ENCODE assay signal across 1 cellular context in the genomic region with DNA sequence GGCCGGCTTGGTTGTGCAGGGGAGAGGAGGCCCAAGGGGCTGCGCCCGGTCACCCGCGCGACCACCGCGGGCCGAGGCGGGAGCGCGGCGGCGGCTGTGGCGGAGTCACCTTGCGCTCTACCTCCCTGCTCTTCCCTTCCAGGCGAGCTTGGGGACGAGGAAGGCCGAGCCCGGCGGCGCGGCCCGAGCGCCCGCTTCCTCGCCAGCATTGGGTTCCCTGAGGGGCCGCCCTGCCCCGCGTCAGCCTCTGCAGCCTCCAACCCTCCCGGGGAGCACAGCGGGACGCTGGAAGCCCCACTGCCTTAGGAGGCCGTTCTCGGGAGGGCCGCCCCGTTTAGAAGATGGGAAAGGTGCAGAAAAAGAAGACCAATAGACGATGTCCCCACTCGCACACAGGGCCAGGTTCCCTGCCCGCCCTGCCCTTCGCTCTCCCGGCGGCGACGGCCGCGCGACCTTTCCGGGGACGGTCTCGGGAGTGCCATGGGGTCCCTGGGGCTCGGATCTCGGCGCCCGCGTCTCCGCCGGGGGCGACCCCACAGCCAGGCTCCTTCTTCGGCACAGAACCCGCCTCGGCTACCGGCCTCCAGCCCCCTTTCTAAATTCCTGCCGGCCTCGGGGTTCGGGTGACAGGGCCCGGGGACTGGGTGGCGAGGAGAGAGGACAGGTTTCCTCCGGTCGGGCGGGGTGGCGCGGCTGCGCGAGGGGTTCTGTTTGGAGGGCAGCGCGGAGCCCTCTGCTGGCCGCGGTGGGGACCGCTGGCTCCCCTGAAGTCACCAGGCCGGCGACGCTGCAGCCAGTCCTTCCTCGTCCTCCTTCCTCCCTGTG.
A peak's percentile ranks its signal among the peaks of the same experiment; 100 is the strongest.
TF ChIP-seq lines count a peak whose summit lies in the region.

No MANE protein-coding gene starts in this region.

TF ChIP-seq in HepG2, 621 proteins besides CTCF, POLR2A, EP300 and RAD21 (continued from another document and continues in another):
- TF ChIP-seq, protein P1, sequence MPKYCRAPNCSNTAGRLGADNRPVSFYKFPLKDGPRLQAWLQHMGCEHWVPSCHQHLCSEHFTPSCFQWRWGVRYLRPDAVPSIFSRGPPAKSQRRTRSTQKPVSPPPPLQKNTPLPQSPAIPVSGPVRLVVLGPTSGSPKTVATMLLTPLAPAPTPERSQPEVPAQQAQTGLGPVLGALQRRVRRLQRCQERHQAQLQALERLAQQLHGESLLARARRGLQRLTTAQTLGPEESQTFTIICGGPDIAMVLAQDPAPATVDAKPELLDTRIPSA (CRISPR knock-in tag; IDR thresholded peaks at IDR 0.05; ENCODE audit: borderline replicate concordance), result no peak
- TF ChIP-seq MXD4 (CRISPR knock-in tag; IDR thresholded peaks at IDR 0.05) (peak; percentile 38; the same call in 1 of the 2 replicates), ZNF362 (CRISPR knock-in tag; IDR thresholded peaks at IDR 0.05; ENCODE audit: borderline replicate concordance) (peak; percentile 58; the same call in 1 of the 2 replicates), NFE2L1 (CRISPR knock-in tag; IDR thresholded peaks at IDR 0.05; ENCODE audit: borderline replicate concordance) (peak; percentile 85; the same call in 1 of the 2 replicates), THAP9 (CRISPR knock-in tag; IDR thresholded peaks at IDR 0.05; ENCODE audit: borderline replicate concordance) (peak; percentile 71; the same call in 1 of the 2 replicates), ZNF281 (CRISPR knock-in tag; IDR thresholded peaks at IDR 0.05; ENCODE audit: borderline replicate concordance) (peak; percentile 8; the same call in 1 of the 2 replicates), ATM (IDR thresholded peaks at IDR 0.05; ENCODE audit: borderline replicate concordance) (no peak), DR1 (CRISPR knock-in tag; IDR thresholded peaks at IDR 0.05) (peak; percentile 43; the same call in 1 of the 2 replicates), ZNF136 (CRISPR knock-in tag; IDR thresholded peaks at IDR 0.05; ENCODE audit: low read depth) (peak; percentile 60; the same call in 1 of the 2 replicates), NFYC (CRISPR knock-in tag; IDR thresholded peaks at IDR 0.05) (no peak), ATF5 (CRISPR knock-in tag; IDR thresholded peaks at IDR 0.05; ENCODE audit: low read depth) (0 out of 2 replicates have a peak, but pooled peaks have one; percentile 27), KLF9 (CRISPR knock-in tag; IDR thresholded peaks at IDR 0.05; ENCODE audit: low read depth) (no peak), KDM5A (IDR thresholded peaks at IDR 0.05; ENCODE audit: borderline replicate concordance, low read length) (peak; percentile 47; the same call in 1 of the 2 replicates), CEBPG (CRISPR knock-in tag; IDR thresholded peaks at IDR 0.05) (0 out of 2 replicates have a peak, but pooled peaks have one; percentile 23), HDAC1 (CRISPR knock-in tag; IDR thresholded peaks at IDR 0.05) (peak; percentile 84), ZNF607 (CRISPR knock-in tag; IDR thresholded peaks at IDR 0.05; ENCODE audit: borderline replicate concordance) (no peak), XBP1 (CRISPR knock-in tag; IDR thresholded peaks at IDR 0.05) (no peak), ZNF142 (CRISPR knock-in tag; IDR thresholded peaks at IDR 0.05) (peak; percentile 94), PHF21A (CRISPR knock-in tag; IDR thresholded peaks at IDR 0.05) (peak; percentile 73; the same call in 1 of the 2 replicates), SAP130 (CRISPR knock-in tag; IDR thresholded peaks at IDR 0.05; ENCODE audit: low read depth) (peak; percentile 74), CHD2 (IDR thresholded peaks at IDR 0.05; ENCODE audit: low read depth, low read length) (no peak), ZNF564 (CRISPR knock-in tag; IDR thresholded peaks at IDR 0.05) (no peak), ZNF354B (CRISPR knock-in tag; IDR thresholded peaks at IDR 0.05) (peak; percentile 14; the same call in 1 of the 2 replicates), KAT8 (CRISPR knock-in tag; IDR thresholded peaks at IDR 0.05) (peak; percentile 84; the same call in 1 of the 2 replicates), JARID2 (CRISPR knock-in tag; IDR thresholded peaks at IDR 0.05; ENCODE audit: insufficient replicate concordance) (peak; percentile 47), BHLHE40 (IDR thresholded peaks at IDR 0.05; ENCODE audit: low read length) (no peak), ZNF605 (CRISPR knock-in tag; IDR thresholded peaks at IDR 0.05) (peak; percentile 82), NRL (CRISPR knock-in tag; IDR thresholded peaks at IDR 0.05; ENCODE audit: borderline replicate concordance) (peak; percentile 94), ZFYVE20 (CRISPR knock-in tag; IDR thresholded peaks at IDR 0.05; ENCODE audit: borderline replicate concordance, low read depth) (no peak), NPAS2 (CRISPR knock-in tag; IDR thresholded peaks at IDR 0.05; ENCODE audit: borderline replicate concordance) (no peak)
- TF ChIP-seq, protein P2, sequence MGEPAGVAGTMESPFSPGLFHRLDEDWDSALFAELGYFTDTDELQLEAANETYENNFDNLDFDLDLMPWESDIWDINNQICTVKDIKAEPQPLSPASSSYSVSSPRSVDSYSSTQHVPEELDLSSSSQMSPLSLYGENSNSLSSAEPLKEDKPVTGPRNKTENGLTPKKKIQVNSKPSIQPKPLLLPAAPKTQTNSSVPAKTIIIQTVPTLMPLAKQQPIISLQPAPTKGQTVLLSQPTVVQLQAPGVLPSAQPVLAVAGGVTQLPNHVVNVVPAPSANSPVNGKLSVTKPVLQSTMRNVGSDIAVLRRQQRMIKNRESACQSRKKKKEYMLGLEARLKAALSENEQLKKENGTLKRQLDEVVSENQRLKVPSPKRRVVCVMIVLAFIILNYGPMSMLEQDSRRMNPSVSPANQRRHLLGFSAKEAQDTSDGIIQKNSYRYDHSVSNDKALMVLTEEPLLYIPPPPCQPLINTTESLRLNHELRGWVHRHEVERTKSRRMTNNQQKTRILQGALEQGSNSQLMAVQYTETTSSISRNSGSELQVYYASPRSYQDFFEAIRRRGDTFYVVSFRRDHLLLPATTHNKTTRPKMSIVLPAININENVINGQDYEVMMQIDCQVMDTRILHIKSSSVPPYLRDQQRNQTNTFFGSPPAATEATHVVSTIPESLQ (CRISPR knock-in tag; conservative IDR thresholded peaks at IDR 0.05), result no peak
- TF ChIP-seq, protein P3, sequence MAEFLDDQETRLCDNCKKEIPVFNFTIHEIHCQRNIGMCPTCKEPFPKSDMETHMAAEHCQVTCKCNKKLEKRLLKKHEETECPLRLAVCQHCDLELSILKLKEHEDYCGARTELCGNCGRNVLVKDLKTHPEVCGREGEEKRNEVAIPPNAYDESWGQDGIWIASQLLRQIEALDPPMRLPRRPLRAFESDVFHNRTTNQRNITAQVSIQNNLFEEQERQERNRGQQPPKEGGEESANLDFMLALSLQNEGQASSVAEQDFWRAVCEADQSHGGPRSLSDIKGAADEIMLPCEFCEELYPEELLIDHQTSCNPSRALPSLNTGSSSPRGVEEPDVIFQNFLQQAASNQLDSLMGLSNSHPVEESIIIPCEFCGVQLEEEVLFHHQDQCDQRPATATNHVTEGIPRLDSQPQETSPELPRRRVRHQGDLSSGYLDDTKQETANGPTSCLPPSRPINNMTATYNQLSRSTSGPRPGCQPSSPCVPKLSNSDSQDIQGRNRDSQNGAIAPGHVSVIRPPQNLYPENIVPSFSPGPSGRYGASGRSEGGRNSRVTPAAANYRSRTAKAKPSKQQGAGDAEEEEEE (CRISPR knock-in tag; IDR thresholded peaks at IDR 0.05; ENCODE audit: borderline replicate concordance), result no peak; the same call in 1 of the 2 replicates
- TF ChIP-seq, protein P4, sequence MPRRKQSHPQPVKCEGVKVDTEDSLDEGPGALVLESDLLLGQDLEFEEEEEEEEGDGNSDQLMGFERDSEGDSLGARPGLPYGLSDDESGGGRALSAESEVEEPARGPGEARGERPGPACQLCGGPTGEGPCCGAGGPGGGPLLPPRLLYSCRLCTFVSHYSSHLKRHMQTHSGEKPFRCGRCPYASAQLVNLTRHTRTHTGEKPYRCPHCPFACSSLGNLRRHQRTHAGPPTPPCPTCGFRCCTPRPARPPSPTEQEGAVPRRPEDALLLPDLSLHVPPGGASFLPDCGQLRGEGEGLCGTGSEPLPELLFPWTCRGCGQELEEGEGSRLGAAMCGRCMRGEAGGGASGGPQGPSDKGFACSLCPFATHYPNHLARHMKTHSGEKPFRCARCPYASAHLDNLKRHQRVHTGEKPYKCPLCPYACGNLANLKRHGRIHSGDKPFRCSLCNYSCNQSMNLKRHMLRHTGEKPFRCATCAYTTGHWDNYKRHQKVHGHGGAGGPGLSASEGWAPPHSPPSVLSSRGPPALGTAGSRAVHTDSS (CRISPR knock-in tag; conservative IDR thresholded peaks at IDR 0.05), result 0 out of 2 replicates have a peak, but pooled peaks have one; percentile 56
